ENCODE assay signal across 15 cellular contexts in the genomic region with DNA sequence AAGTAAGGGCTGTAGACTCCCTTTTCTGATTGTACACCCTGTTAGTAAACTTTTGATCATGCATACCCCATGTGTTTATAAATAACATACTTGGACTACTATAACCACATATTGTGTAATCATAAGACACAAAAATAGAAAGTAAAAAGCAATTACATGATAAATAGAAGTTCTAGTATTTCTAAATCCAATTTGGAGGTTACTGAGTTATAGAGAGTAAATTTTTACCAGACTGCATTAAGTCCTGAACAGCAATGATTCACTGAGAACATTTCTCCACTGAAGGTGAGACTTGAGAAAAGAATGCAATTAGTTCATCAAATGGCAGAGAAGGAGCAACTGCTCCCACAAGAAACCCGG. TPM values are rescaled to one million over a fixed set of nuclear protein-coding genes. Genes with fewer than 3 reads are reported as not detected.
DNase-seq lines count a peak whose midpoint lies in the region; FAIRE-seq and TF ChIP-seq lines count a peak whose summit lies in the region.
"Had no signal": no experiment of that assay in that cellular context is flagged by ENCODE, and none has a peak within 500 bp of the region (broad histone marks: within the 10 kb centered on the region; RNA-seq: fewer than 3 reads in every experiment).

No MANE protein-coding gene starts in this region.

- H3K9me3 Mint-ChIP-seq in nephron = no peaks in the 10 kb centered on the region
- H3K9me3 Mint-ChIP-seq in activated CD4-positive, alpha-beta T cell treated with anti-CD3 and anti-CD28 coated beads, Interleukin-2, amount 10 ng/mL, durations not matched to agents 24 days and 14 days = no peaks in the 10 kb centered on the region
- H3K9me3 Mint-ChIP-seq: activated T-helper 1 cell treated with anti-CD3 and anti-CD28 coated beads, Interleukin-12 subunit alpha, Interleukin-12 subunit beta, Interleukin-2, Interleukin-4 antibody, amounts not matched to agents 30 ng/mL and 10 ng/mL and 1 ng/mL, durations not matched to agents 14 hours and 24 hours and 36 hours had no signal

- intact Hi-C loops in activated CD4-positive, alpha-beta T cell treated with anti-CD3 and anti-CD28 coated beads, Interleukin-2, amount 10 ng/mL, durations not matched to agents 24 days and 14 days (cut with micrococcal nuclease) = no loop called here

- DNase-seq in AG20443 (ENCODE audit: low spot score) (peak; percentile 40), HCEC 1CT (peak; percentile 87), bronchial epithelial cell (ENCODE audit: low read depth) (peak; percentile 65), SHP77 treated with DMSO at 0.1 percent for 48 hours (lab: John Stamatoyannopoulos, UW) (no peak), substantia nigra (lab: John Stamatoyannopoulos, UW) (no peak), NCI-H2081 treated with DMSO at 0.1 percent for 48 hours (lab: John Stamatoyannopoulos, UW) (no peak)
- no peak for DNase-seq in activated CD4-positive, alpha-beta T cell treated with anti-CD3 and anti-CD28 coated beads, Interleukin-2, amount 10 ng/mL, durations not matched to agents 24 days and 14 days
- DNase-seq: H7; NCI-H1417 treated with DMSO at 0.1 percent for 48 hours; stimulated activated CD4-positive, alpha-beta T cell treated with anti-CD3 and anti-CD28 coated beads, Interleukin-2, amount 100 ng/mL, for 48 hours had no signal

- H3K4me3 Mint-ChIP-seq in nephron = no peak overlapping the region
- H3K4me3 Mint-ChIP-seq in activated CD4-positive, alpha-beta T cell treated with anti-CD3 and anti-CD28 coated beads, Interleukin-2, amount 10 ng/mL, durations not matched to agents 24 days and 14 days = no peak overlapping the region
- H3K4me3 Mint-ChIP-seq: activated T-helper 1 cell treated with anti-CD3 and anti-CD28 coated beads, Interleukin-12 subunit alpha, Interleukin-12 subunit beta, Interleukin-2, Interleukin-4 antibody, amounts not matched to agents 30 ng/mL and 10 ng/mL and 1 ng/mL, durations not matched to agents 14 hours and 24 hours and 36 hours had no signal

- TF ChIP-seq CTCF in bronchial epithelial cell (IDR thresholded peaks at IDR 0.05; ENCODE audit: insufficient read depth, low read length, severe bottlenecking) = no peak
- TF ChIP-seq CTCF in nephron (IDR thresholded peaks at IDR 0.05; ENCODE audit: unreplicated experiment in 3 of 3) = no peak

- H3K27me3 Mint-ChIP-seq in nephron (ENCODE audit: low read depth) = no peaks in the 10 kb centered on the region
- H3K27me3 Mint-ChIP-seq in activated CD4-positive, alpha-beta T cell treated with anti-CD3 and anti-CD28 coated beads, Interleukin-2, amount 10 ng/mL, durations not matched to agents 24 days and 14 days = no peaks in the 10 kb centered on the region

- no peak overlapping the region for H3K4me3 ChIP-seq in bronchial epithelial cell (ENCODE audit: low read depth, low read length)
- H3K4me3 ChIP-seq: GM12878 had no signal

- peak overlapping the region; percentile 78 to 94 (median 81) for H3K27ac Mint-ChIP-seq in nephron
- no peak overlapping the region for H3K27ac Mint-ChIP-seq in activated CD4-positive, alpha-beta T cell treated with anti-CD3 and anti-CD28 coated beads, Interleukin-2, amount 10 ng/mL, durations not matched to agents 24 days and 14 days
- H3K27ac Mint-ChIP-seq: activated T-helper 1 cell treated with anti-CD3 and anti-CD28 coated beads, Interleukin-12 subunit alpha, Interleukin-12 subunit beta, Interleukin-2, Interleukin-4 antibody, amounts not matched to agents 30 ng/mL and 10 ng/mL and 1 ng/mL, durations not matched to agents 14 hours and 24 hours and 36 hours had no signal

- H3K27me3 ChIP-seq in bronchial epithelial cell (ENCODE audit: control insufficient read depth, insufficient read depth, low read length) = no peaks in the 10 kb centered on the region

- peaks cover 57% of the 10 kb centered on the region for H3K36me3 Mint-ChIP-seq in nephron (ENCODE audit: low read depth)
- peaks cover 49% of the 10 kb centered on the region for H3K36me3 Mint-ChIP-seq in activated CD4-positive, alpha-beta T cell treated with anti-CD3 and anti-CD28 coated beads, Interleukin-2, amount 10 ng/mL, durations not matched to agents 24 days and 14 days (ENCODE audit: low read depth)

- no peak for FAIRE-seq in bronchial epithelial cell (lab: Jason Lieb, UNC)
- FAIRE-seq: GM12878 had no signal

- peaks cover 9% of the 10 kb centered on the region for H3K4me1 Mint-ChIP-seq in nephron
- peaks cover 19% of the 10 kb centered on the region for H3K4me1 Mint-ChIP-seq in activated CD4-positive, alpha-beta T cell treated with anti-CD3 and anti-CD28 coated beads, Interleukin-2, amount 10 ng/mL, durations not matched to agents 24 days and 14 days

- peaks cover 12% of the 10 kb centered on the region for H3K36me3 ChIP-seq in bronchial epithelial cell (ENCODE audit: control insufficient read depth, insufficient read depth, low read length)

- no peak overlapping the region for H3K27ac ChIP-seq in substantia nigra (ENCODE audit: low read depth, low read length, poor library complexity, severe bottlenecking)

RNA-seq across cellular contexts. Expression of a gene that starts 7.7 kb away (rescaled TPM):
- 6.3 and 9.1 TPM in 2 replicates for total RNA-seq in bronchial epithelial cell
- total RNA-seq in activated CD4-positive, alpha-beta T cell treated with anti-CD3 and anti-CD28 coated beads, Interleukin-2, amount 10 ng/mL, durations not matched to agents 24 days and 14 days = 9.3 and 10.9 TPM in 2 replicates

RNA-seq across cellular contexts. Expression of a gene that starts 36.5 kb away (rescaled TPM):
- total RNA-seq in bronchial epithelial cell = 211 and 279 TPM in 2 replicates
- 727 and 736 TPM in 2 replicates for total RNA-seq in activated CD4-positive, alpha-beta T cell treated with anti-CD3 and anti-CD28 coated beads, Interleukin-2, amount 10 ng/mL, durations not matched to agents 24 days and 14 days

RNA-seq across cellular contexts. Expression of a gene that starts 46.8 kb away (rescaled TPM):
- total RNA-seq in bronchial epithelial cell = not detected in 2 replicates
- 63.0 and 66.4 TPM in 2 replicates for total RNA-seq in activated CD4-positive, alpha-beta T cell treated with anti-CD3 and anti-CD28 coated beads, Interleukin-2, amount 10 ng/mL, durations not matched to agents 24 days and 14 days
- total RNA-seq: H7, HT1080, SK-MEL-5 had no signal

Comparison
In these comparisons a context has a peak if more than half of its experiments do, and no peak if none do; other contexts are left out.
1. DNase-seq: peak in AG20443 (single experiment), HCEC 1CT (single experiment) and bronchial epithelial cell (single experiment); none in SHP77 treated with DMSO at 0.1 percent for 48 hours (single experiment), substantia nigra (0 of 49), NCI-H2081 treated with DMSO at 0.1 percent for 48 hours (single experiment) and activated CD4-positive, alpha-beta T cell treated with anti-CD3 and anti-CD28 coated beads, Interleukin-2, amount 10 ng/mL, durations not matched to agents 24 days and 14 days (single experiment).
2. RNA of a gene that starts 46.8 kb away (total RNA-seq): 63.0 to 66.4 TPM in activated CD4-positive, alpha-beta T cell treated with anti-CD3 and anti-CD28 coated beads, Interleukin-2, amount 10 ng/mL, durations not matched to agents 24 days and 14 days; not detected in bronchial epithelial cell; every median in the first group is over 10 times any median in the second.